Comparison of ENCODE assay signal across 1 cellular context in genomic region chr3:42667523-42668402, GRCh38.
TF ChIP-seq lines count a peak whose summit lies in the region.

No MANE protein-coding gene starts in this region.

TF ChIP-seq in H1, 55 proteins besides CTCF, POLR2A, EP300 and RAD21 (continued from another document):
- TF ChIP-seq CREB1 (IDR thresholded peaks at IDR 0.05) (no peak), FOSL1 (IDR thresholded peaks at IDR 0.05; ENCODE audit: insufficient read depth, low read depth, low read length) (no peak)
